20 cellular contexts compared by ENCODE assay signal in genomic region chr10:73233883-73234282, GRCh38. TPM values are rescaled to one million over a fixed set of nuclear protein-coding genes. Genes with fewer than 3 reads are reported as not detected.
A peak's percentile ranks its signal among the peaks of the same experiment; 100 is the strongest.
DNase-seq lines count a peak whose midpoint lies in the region; ATAC-seq, FAIRE-seq and TF ChIP-seq lines count a peak whose summit lies in the region.
"Had no signal": no experiment of that assay in that cellular context is flagged by ENCODE, and none has a peak within 500 bp of the region (broad histone marks: within the 10 kb centered on the region; RNA-seq: fewer than 3 reads in every experiment).

No MANE protein-coding gene starts in this region.

- H3K14ac ChIP-seq in mesenchymal stem cell (ENCODE audit: low read length in 2 of 2), result no peak overlapping the region

- no peak overlapping the region for H2BK120ac ChIP-seq in mesenchymal stem cell (ENCODE audit: low read depth, low read length)

- H3K4me1 Mint-ChIP-seq in chondrocyte (ENCODE audit: low read depth), result peaks cover 4% of the 10 kb centered on the region
- H3K4me1 Mint-ChIP-seq: CD4-positive, alpha-beta memory T cell had no signal

- no peak overlapping the region for H2AK5ac ChIP-seq in mesenchymal stem cell (ENCODE audit: low read length, severe bottlenecking)

- TF ChIP-seq POLR2A in gastrocnemius medialis (IDR thresholded peaks at IDR 0.05) (no peak), GM12891 (IDR thresholded peaks at IDR 0.05; ENCODE audit: low read depth, low read length) (no peak)

- intact Hi-C loops in Right ventricle myocardium superior (cut with DNase I) (no loop called here), Right ventricle myocardium inferior (cut with DNase I) (no loop called here), gastrocnemius medialis (cut with DNase I; ENCODE audit: low total_unique reads) (no loop called here)

- H3K23ac ChIP-seq in mesenchymal stem cell (ENCODE audit: low read length in 2 of 2), result no peak overlapping the region

- DNase-seq in Right ventricle myocardium superior (no peak), Right ventricle myocardium inferior (ENCODE audit: missing footprints) (no peak), chondrocyte (ENCODE audit: low spot score) (no peak), mesenchymal stem cell (no peak), gastrocnemius medialis (no peak), GM12891 (ENCODE audit: insufficient read length, low spot score) (no peak), NCI-H1092 treated with DMSO at 0.1 percent for 48 hours (lab: John Stamatoyannopoulos, UW) (no peak)
- DNase-seq: BE2C; CD4-positive, alpha-beta memory T cell; COR-L47; DND-41; GF-D8; GM23248 had no signal

- TF ChIP-seq CTCF in chondrocyte (IDR thresholded peaks at IDR 0.05) (no peak), gastrocnemius medialis (IDR thresholded peaks at IDR 0.05 in 4 of 5, conservative IDR thresholded peaks at IDR 0.05 in 1 of 5) (no peak)

- H2BK5ac ChIP-seq in mesenchymal stem cell (ENCODE audit: low read depth, low read length, poor library complexity, severe bottlenecking), result no peak overlapping the region

- H2AFZ ChIP-seq in mesenchymal stem cell (ENCODE audit: low read depth, low read length), result no peak overlapping the region
- H2AFZ ChIP-seq: GM23248 had no signal

- H3K27me3 ChIP-seq in mesenchymal stem cell (ENCODE audit: control insufficient read depth in 1 of 2, insufficient read depth in 1 of 2, low read length in 2 of 2) (no peaks in the 10 kb centered on the region), gastrocnemius medialis (no peaks in the 10 kb centered on the region)
- H3K27me3 ChIP-seq: BE2C had no signal

- no peak overlapping the region for H3K4me3 Mint-ChIP-seq in chondrocyte (ENCODE audit: unreplicated experiment)
- H3K4me3 Mint-ChIP-seq: CD4-positive, alpha-beta memory T cell had no signal

- ATAC-seq in Right ventricle myocardium superior (ENCODE audit: poor library complexity), result peak; percentile 29
- ATAC-seq in Right ventricle myocardium inferior, result no peak
- ATAC-seq in gastrocnemius medialis, result peak in 1 of 2 donors; percentile 33
- ATAC-seq: A549, HCT116, HepG2 had no signal

- peaks cover 6% of the 10 kb centered on the region for H3K79me1 ChIP-seq in mesenchymal stem cell (replicated peaks; ENCODE audit: low read length, poor library complexity, severe bottlenecking)

- H3K4me3 ChIP-seq in mesenchymal stem cell (ENCODE audit: insufficient read depth in 1 of 2, low read depth in 1 of 2, low read length in 2 of 2), result no peak overlapping the region
- no peak overlapping the region for H3K4me3 ChIP-seq in gastrocnemius medialis
- H3K4me3 ChIP-seq: A549, GM23248 had no signal

- no peak overlapping the region for H3K4ac ChIP-seq in mesenchymal stem cell (ENCODE audit: low read depth in 1 of 2, low read length in 2 of 2)

- H3K36me3 ChIP-seq in mesenchymal stem cell (ENCODE audit: control insufficient read depth in 1 of 2, insufficient read depth in 2 of 2, low read depth in 1 of 2, low read length in 2 of 2) (peaks cover 11 to 86% of the 10 kb centered on the region in 2 experiments), gastrocnemius medialis (no peaks in the 10 kb centered on the region)

- peak overlapping the region; percentile 8 for H3K27ac Mint-ChIP-seq in chondrocyte (ENCODE audit: unreplicated experiment)

- H3K4me2 ChIP-seq in mesenchymal stem cell (ENCODE audit: low read length, poor library complexity, severe bottlenecking), result no peak overlapping the region
- H3K4me2 ChIP-seq: A549 had no signal

- 100% methylated on average over 2 of the region's 2 CpGs for WGBS in mesenchymal stem cell

- H3K4me1 ChIP-seq in mesenchymal stem cell (ENCODE audit: control insufficient read depth, insufficient read depth, low read depth, low read length) (no peaks in the 10 kb centered on the region), gastrocnemius medialis (peaks cover 16 to 22% of the 10 kb centered on the region in 2 donors)
- H3K4me1 ChIP-seq: A549, BE2C had no signal

- no peak for FAIRE-seq in GM12891 (lab: Jason Lieb, UNC)
- FAIRE-seq: A549, D721Med, H54, HepG2, HTR-8/SVneo had no signal

- H3K27me3 Mint-ChIP-seq in chondrocyte (ENCODE audit: low read depth), result no peaks in the 10 kb centered on the region
- H3K27me3 Mint-ChIP-seq: CD4-positive, alpha-beta memory T cell had no signal

- no peak overlapping the region for H3K18ac ChIP-seq in mesenchymal stem cell (ENCODE audit: low read depth in 1 of 2, low read length in 2 of 2)

- in situ Hi-C loops in gastrocnemius medialis (cut with MboI; ENCODE audit: low sequenced_read_pairs in 4 of 4), result no loop called here

- H2BK12ac ChIP-seq in mesenchymal stem cell (ENCODE audit: low read length in 2 of 2), result no peak overlapping the region

- peak overlapping the region; percentile 8 for H3K9ac ChIP-seq in mesenchymal stem cell (ENCODE audit: low read length)
- H3K9ac ChIP-seq: GM23248 had no signal

- no peak overlapping the region for H2BK15ac ChIP-seq in mesenchymal stem cell (ENCODE audit: low read depth, poor library complexity, severe bottlenecking)

- no peaks in the 10 kb centered on the region for H3K9me3 Mint-ChIP-seq in chondrocyte (ENCODE audit: low read depth)

- H3K36me3 Mint-ChIP-seq in chondrocyte (ENCODE audit: low read depth), result peaks cover 14% of the 10 kb centered on the region

- no peak overlapping the region for H4K91ac ChIP-seq in mesenchymal stem cell (ENCODE audit: low read length)

- H3K9me3 ChIP-seq in mesenchymal stem cell (ENCODE audit: control insufficient read depth, low read length), result no peaks in the 10 kb centered on the region
- no peaks in the 10 kb centered on the region for H3K9me3 ChIP-seq in gastrocnemius medialis
- H3K9me3 ChIP-seq: A549, BE2C had no signal

- H4K8ac ChIP-seq in mesenchymal stem cell (ENCODE audit: low read length), result no peak overlapping the region

- H3K27ac ChIP-seq in mesenchymal stem cell (ENCODE audit: low read length, poor library complexity, severe bottlenecking) (no peak overlapping the region), gastrocnemius medialis (peak overlapping the region in 3 of 4 donors; percentile 4 to 50 (median 41))
- H3K27ac ChIP-seq: A549, C4-2B, GM23248 had no signal

TF ChIP-seq in GM12891, 5 proteins besides CTCF, POLR2A, EP300 and RAD21:
- no peak for TF ChIP-seq SPI1 (IDR thresholded peaks at IDR 0.05; ENCODE audit: low read depth, low read length)
- no peak for TF ChIP-seq POU2F2 (IDR thresholded peaks at IDR 0.05; ENCODE audit: low read depth, low read length)
- no peak for TF ChIP-seq PAX5 (IDR thresholded peaks at IDR 0.05; ENCODE audit: insufficient read depth, low read length, severe bottlenecking)
- no peak for TF ChIP-seq TAF1 (IDR thresholded peaks at IDR 0.05; ENCODE audit: low read depth, low read length)
- TF ChIP-seq POLR2AphosphoS5 (IDR thresholded peaks at IDR 0.05; ENCODE audit: low read depth, low read length), result no peak
TF ChIP-seq in GM12891: peak in this region for 0.

RNA-seq across cellular contexts. Expression of gene DNAJC9, which starts 13.2 kb away (rescaled TPM):
- total RNA-seq in Right ventricle myocardium superior, result 7.8 TPM
- total RNA-seq in Right ventricle myocardium inferior, result 8.5 TPM
- total RNA-seq in chondrocyte, result 17.1 to 27.3 TPM (median 17.6 TPM) in 3 replicates
- polyA plus RNA-seq in mesenchymal stem cell (2013, experiment 1 of 2), result 13.3 TPM
- 13.1 TPM for polyA plus RNA-seq in mesenchymal stem cell (2013, experiment 2 of 2)
- total RNA-seq in gastrocnemius medialis, result 10 to 100 TPM in 1 of 4 donors, 1 to 10 TPM in 3; 7.2 to 10.0 (median 8.9) TPM
- 24.5 TPM for polyA plus RNA-seq in GM12891 (2012; ENCODE audit: low read depth, missing spikeins)

RNA-seq across cellular contexts. Expression of gene MRPS16, which starts 18.6 kb away (rescaled TPM):
- total RNA-seq in Right ventricle myocardium superior (102 TPM), Right ventricle myocardium inferior (106 TPM), chondrocyte (63.3 to 84.6 TPM (median 66.7 TPM) in 3 replicates), gastrocnemius medialis (100 to 1,000 TPM in 1 of 4 donors, 10 to 100 TPM in 3; 73.2 to 104 (median 79.6) TPM)
- 64.8 TPM for polyA plus RNA-seq in mesenchymal stem cell (2013, experiment 1 of 2)
- 68.9 TPM for polyA plus RNA-seq in mesenchymal stem cell (2013, experiment 2 of 2)
- polyA plus RNA-seq in GM12891 (2012; ENCODE audit: low read depth, missing spikeins), result 98.2 TPM
